In genomic region chr6:30118691-30119090, GRCh38 we compare ENCODE assay signal across 7 cellular contexts. TPM values are rescaled to one million over a fixed set of nuclear protein-coding genes. Genes with fewer than 3 reads are reported as not detected.
"Had no signal": no experiment of that assay in that cellular context is flagged by ENCODE, and none has a peak within 500 bp of the region (broad histone marks: within the 10 kb centered on the region; RNA-seq: fewer than 3 reads in every experiment).

No MANE protein-coding gene starts in this region.

RNA-seq across cellular contexts. Expression of gene TRIM31, which starts 5.8 kb away (rescaled TPM):
- total RNA-seq: LHCN-M2, MCF 10A, NCI-H460, OCI-LY7, Right ventricle myocardium superior, SJSA1 had no signal
- polyA plus RNA-seq: SK-N-SH had no signal

RNA-seq across cellular contexts. Expression of gene TRIM40, which starts 17.2 kb away (rescaled TPM):
- total RNA-seq: LHCN-M2, MCF 10A, NCI-H460, OCI-LY7, Right ventricle myocardium superior, SJSA1 had no signal
- polyA plus RNA-seq: SK-N-SH had no signal

RNA-seq across cellular contexts. Expression of gene TRIM10, which starts 42.3 kb away (rescaled TPM):
- total RNA-seq: LHCN-M2, MCF 10A, NCI-H460, OCI-LY7, Right ventricle myocardium superior, SJSA1 had no signal
- polyA plus RNA-seq: SK-N-SH had no signal

RNA-seq across cellular contexts. Expression of gene RNF39, which starts 43.1 kb away (rescaled TPM):
- total RNA-seq: LHCN-M2, NCI-H460, OCI-LY7, Right ventricle myocardium superior, SJSA1 had no signal
- polyA plus RNA-seq: SK-N-SH had no signal

RNA-seq across cellular contexts. Expression of gene TRIM15, which starts 44.7 kb away (rescaled TPM):
- total RNA-seq: LHCN-M2, NCI-H460, OCI-LY7, Right ventricle myocardium superior, SJSA1 had no signal
- polyA plus RNA-seq: SK-N-SH had no signal
